Comparison of ENCODE assay signal across 28 cellular contexts in genomic region chr14:32728957-32729356, GRCh38.
DNase-seq lines count a peak whose midpoint lies in the region; ATAC-seq and TF ChIP-seq lines count a peak whose summit lies in the region.
"Had no signal": no experiment of that assay in that cellular context is flagged by ENCODE, and none has a peak within 500 bp of the region (broad histone marks: within the 10 kb centered on the region; RNA-seq: fewer than 3 reads in every experiment).

No MANE protein-coding gene starts in this region.

- H3K27ac ChIP-seq in cingulate gyrus (ENCODE audit: low read depth, low read length) (peak overlapping the region; percentile 80), mesendoderm (ENCODE audit: low read depth, low read length) (no peak overlapping the region)
- H3K27ac ChIP-seq: colonic mucosa, foreskin keratinocyte, left ventricle myocardium inferior, Peyer's patch, prostate gland, stomach, tibial artery, vagina had no signal

- no peaks in the 10 kb centered on the region for H3K4me1 ChIP-seq in mesendoderm (ENCODE audit: control insufficient read depth, low read depth, low read length)
- H3K4me1 ChIP-seq: colonic mucosa, foreskin keratinocyte, Peyer's patch, prostate gland, vagina had no signal

- H4K8ac ChIP-seq in mesendoderm (ENCODE audit: low read depth, low read length) = no peak overlapping the region

- H2BK5ac ChIP-seq in mesendoderm (ENCODE audit: low read length) = no peak overlapping the region

- no peaks in the 10 kb centered on the region for H3K79me1 ChIP-seq in mesendoderm (ENCODE audit: low read length)

- CTCF ChIA-PET in HEK293T (lab: Yijun Ruan, JAX) = no interaction called here

- DNase-seq in Ammon's horn (ENCODE audit: low spot score) (peak; percentile 25), NCI-H146 treated with DMSO at 0.1 percent for 48 hours (lab: John Stamatoyannopoulos, UW; ENCODE audit: unreplicated experiment) (peak; percentile 17), mesendoderm (peak; percentile 14), HEK293T (ENCODE audit: extremely low spot score) (no peak), NCI-H345 (lab: John Stamatoyannopoulos, UW) (no peak)
- DNase-seq: activated CD4-positive, alpha-beta T cell treated with anti-CD3 and anti-CD28 coated beads for 1 hour; activated CD8-positive, alpha-beta T cell treated with anti-CD3 and anti-CD28 coated beads for 36 hours; activated naive CD4-positive, alpha-beta T cell treated with anti-CD3 and anti-CD28 coated beads, Interleukin-2, amount 50 U/mL, for 16 hours; amniotic stem cell; CD8-positive, alpha-beta memory T cell; colonic mucosa; effector CD8-positive, alpha-beta T cell; foreskin keratinocyte; H7; head of caudate nucleus; islet precursor cell; left ventricle myocardium inferior; NCI-H2107; NCI-H526; Peyer's patch; stomach; tibial artery had no signal

- H3K4ac ChIP-seq in mesendoderm (ENCODE audit: low read depth, low read length) = no peak overlapping the region

- no peak overlapping the region for H3K9ac ChIP-seq in mesendoderm (ENCODE audit: low read length)

- H3K56ac ChIP-seq in mesendoderm (ENCODE audit: low read length) = no peak overlapping the region

- no peak overlapping the region for H2BK15ac ChIP-seq in mesendoderm (replicated peaks; ENCODE audit: low read depth)

- no peaks in the 10 kb centered on the region for H3K27me3 ChIP-seq in mesendoderm (ENCODE audit: insufficient read depth, low read length, poor library complexity)
- H3K27me3 ChIP-seq: colonic mucosa, foreskin keratinocyte, Peyer's patch, stomach, tibial artery, vagina had no signal

- no peaks in the 10 kb centered on the region for H3K79me2 ChIP-seq in mesendoderm (ENCODE audit: control insufficient read depth, insufficient read depth, low read length)

- no CpG with 5 or more reads among the region's 5 CpGs for whole genome bisulfite sequencing in mesendoderm (ENCODE audit: extremely low coverage, insufficient coverage, low lambda C conversion rate)

- ATAC-seq in GM18498 (IDR thresholded peaks at IDR 0.05; ENCODE audit: unreplicated experiment) = no peak
- ATAC-seq: activated CD8-positive, alpha-beta T cell treated with anti-CD3 and anti-CD28 coated beads for 36 hours; foreskin keratinocyte; GM12878; sciatic nerve had no signal

- H2BK120ac ChIP-seq in mesendoderm (ENCODE audit: low read depth, low read length) = no peak overlapping the region

- H3K23ac ChIP-seq in mesendoderm (ENCODE audit: low read length) = no peak overlapping the region

- no peak overlapping the region for H3K4me2 ChIP-seq in mesendoderm (ENCODE audit: low read length)

- H3K36me3 ChIP-seq in mesendoderm (ENCODE audit: control insufficient read depth, insufficient read depth, low read length) = no peaks in the 10 kb centered on the region
- H3K36me3 ChIP-seq: colonic mucosa, left ventricle myocardium inferior, Peyer's patch, prostate gland, stomach, tibial artery, vagina had no signal

- no peak overlapping the region for H4K5ac ChIP-seq in mesendoderm (ENCODE audit: low read length)

- no peak overlapping the region for H3K4me3 ChIP-seq in mesendoderm (ENCODE audit: low read length)
- H3K4me3 ChIP-seq: colonic mucosa, GM12878, left ventricle myocardium inferior, Peyer's patch, prostate gland, stomach, tibial artery, vagina had no signal

- H3K18ac ChIP-seq in mesendoderm (ENCODE audit: low read length) = no peak overlapping the region

- POLR2A ChIA-PET in HEK293T (lab: Yijun Ruan, JAX) = no interaction called here

- H2AK5ac ChIP-seq in mesendoderm (ENCODE audit: low read length) = no peak overlapping the region

TF ChIP-seq in HEK293T, 16 proteins besides CTCF, POLR2A, EP300 and RAD21:
- no peak for TF ChIP-seq ZNF384 (IDR thresholded peaks at IDR 0.05)
- no peak for TF ChIP-seq CTBP1 (IDR thresholded peaks at IDR 0.05; ENCODE audit: borderline replicate concordance)
- TF ChIP-seq ARNT (IDR thresholded peaks at IDR 0.05) = no peak
- TF ChIP-seq LEF1 (IDR thresholded peaks at IDR 0.05; ENCODE audit: borderline replicate concordance) = no peak
- TF ChIP-seq SP1 (IDR thresholded peaks at IDR 0.05) = no peak
- TF ChIP-seq HDGF (IDR thresholded peaks at IDR 0.05; ENCODE audit: borderline replicate concordance) = no peak
- no peak for TF ChIP-seq PKNOX1 (IDR thresholded peaks at IDR 0.05)
- no peak for TF ChIP-seq NFRKB (IDR thresholded peaks at IDR 0.05)
- TF ChIP-seq FOXK2 (IDR thresholded peaks at IDR 0.05) = no peak
- no peak for TF ChIP-seq L3MBTL2 (conservative IDR thresholded peaks at IDR 0.05)
- no peak for TF ChIP-seq ELF4 (IDR thresholded peaks at IDR 0.05)
TF ChIP-seq in HEK293T: peak in this region for 0.

Comparison
In these comparisons a context has a peak if more than half of its experiments do, and no peak if none do; other contexts are left out.
1. DNase-seq: peak in Ammon's horn (single experiment), NCI-H146 treated with DMSO at 0.1 percent for 48 hours (single experiment) and mesendoderm (single experiment); none in HEK293T (single experiment) and NCI-H345 (single experiment).